12 cellular contexts compared by ENCODE assay signal in the genomic region with DNA sequence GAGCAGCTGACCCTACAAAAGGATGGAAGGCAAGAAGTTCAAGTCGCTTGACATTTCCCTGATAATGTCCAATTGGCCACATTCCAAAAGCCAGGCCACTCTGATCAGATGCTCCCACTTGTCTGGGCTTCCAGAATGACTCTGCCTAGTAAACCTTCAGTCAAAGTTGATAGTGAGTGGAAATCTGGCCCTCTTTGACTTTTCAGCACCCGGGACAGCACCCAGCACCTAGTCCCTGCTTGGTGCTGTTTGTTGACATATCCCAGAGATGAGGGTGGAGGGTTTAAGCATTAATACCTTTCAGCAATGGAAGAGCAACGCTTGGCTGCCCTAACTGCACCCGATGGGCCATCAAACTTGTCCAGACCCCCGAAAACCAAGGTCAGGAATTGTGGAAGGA.
DNase-seq lines count a peak whose midpoint lies in the region; ATAC-seq and TF ChIP-seq lines count a peak whose summit lies in the region.
"Had no signal": no experiment of that assay in that cellular context is flagged by ENCODE, and none has a peak within 500 bp of the region (broad histone marks: within the 10 kb centered on the region; RNA-seq: fewer than 3 reads in every experiment).

No MANE protein-coding gene starts in this region.

- TF ChIP-seq CTCF in WTC11 (IDR thresholded peaks at IDR 0.05) (no peak), hepatocyte (IDR thresholded peaks at IDR 0.05; ENCODE audit: poor library complexity) (no peak), CD14-positive monocyte (IDR thresholded peaks at IDR 0.05) (no peak)

- H3K79me2 ChIP-seq in hepatocyte: no peaks in the 10 kb centered on the region

- H3K27me3 Mint-ChIP-seq in WTC11 (ENCODE audit: low read depth) (peaks cover 2% of the 10 kb centered on the region; the same call in 1 of the 2 replicates), CD14-positive monocyte (ENCODE audit: low read depth in 3 of 3) (peaks cover 1 to 8% (median 3%) of the 10 kb centered on the region in 3 donors)

- no peak overlapping the region for H3K27ac ChIP-seq in hepatocyte
- H3K27ac ChIP-seq: heart left ventricle had no signal

- H3K36me3 ChIP-seq in H7 (replicated peaks; ENCODE audit: control insufficient read depth, insufficient read depth, low read length) (no peaks in the 10 kb centered on the region), hepatocyte (replicated peaks; ENCODE audit: insufficient read depth, low read depth) (no peaks in the 10 kb centered on the region)
- H3K36me3 ChIP-seq: heart left ventricle had no signal

- H3K9me3 Mint-ChIP-seq in WTC11: no peaks in the 10 kb centered on the region
- peaks cover 2% of the 10 kb centered on the region for H3K9me3 Mint-ChIP-seq in stimulated activated effector memory CD8-positive, alpha-beta T cell treated with anti-CD3 and anti-CD28 coated beads, Interleukin-12 subunit alpha, Interleukin-12 subunit beta, amount 100 ng/mL, for 72 hours
- peaks cover 0 to 1% (median 0%) of the 10 kb centered on the region in 7 donors for H3K9me3 Mint-ChIP-seq in CD14-positive monocyte

- no peaks in the 10 kb centered on the region; the same call in 1 of the 2 replicates for H3K27me3 ChIP-seq in H7 (ENCODE audit: control insufficient read depth, insufficient read depth, low read length)
- H3K27me3 ChIP-seq in hepatocyte: no peaks in the 10 kb centered on the region

- intact Hi-C loops in CD14-positive monocyte (cut with micrococcal nuclease): no loop called here

- no peaks in the 10 kb centered on the region for H3K4me1 Mint-ChIP-seq in WTC11
- no peaks in the 10 kb centered on the region for H3K4me1 Mint-ChIP-seq in stimulated activated effector memory CD8-positive, alpha-beta T cell treated with anti-CD3 and anti-CD28 coated beads, Interleukin-12 subunit alpha, Interleukin-12 subunit beta, amount 100 ng/mL, for 72 hours
- H3K4me1 Mint-ChIP-seq in CD14-positive monocyte: no peaks in the 10 kb centered on the region
- H3K4me1 Mint-ChIP-seq: stimulated activated memory B cell treated with anti-CD40 and anti-IgM and Interleukin-4, amounts not matched to agents 10 μg/mL and 1 μg/mL and 100 μg/mL, for 72 hours had no signal

- H3K36me3 Mint-ChIP-seq in WTC11: no peaks in the 10 kb centered on the region
- H3K36me3 Mint-ChIP-seq in stimulated activated effector memory CD8-positive, alpha-beta T cell treated with anti-CD3 and anti-CD28 coated beads, Interleukin-12 subunit alpha, Interleukin-12 subunit beta, amount 100 ng/mL, for 72 hours: no peaks in the 10 kb centered on the region
- H3K36me3 Mint-ChIP-seq in CD14-positive monocyte: no peaks in the 10 kb centered on the region
- H3K36me3 Mint-ChIP-seq: activated naive CD8-positive, alpha-beta T cell; stimulated activated memory B cell treated with anti-CD40 and anti-IgM and Interleukin-4, amounts not matched to agents 10 μg/mL and 1 μg/mL and 100 μg/mL, for 72 hours had no signal

- WGBS in hepatocyte (ENCODE audit: low lambda C conversion rate, missing lambda C conversion rate): 15% methylated on average over 5 of the region's 5 CpGs

- no peak overlapping the region for H2AFZ ChIP-seq in hepatocyte

- H3K4me1 ChIP-seq in hepatocyte (ENCODE audit: insufficient read depth): no peaks in the 10 kb centered on the region
- H3K4me1 ChIP-seq: heart left ventricle had no signal

- H3K4me3 ChIP-seq in H7 (ENCODE audit: insufficient read depth, low read depth, low read length): no peak overlapping the region
- H3K4me3 ChIP-seq in hepatocyte: no peak overlapping the region
- H3K4me3 ChIP-seq: heart left ventricle had no signal

- H3K27ac Mint-ChIP-seq in WTC11 (no peak overlapping the region), CD14-positive monocyte (no peak overlapping the region)
- no peak overlapping the region for H3K27ac Mint-ChIP-seq in stimulated activated effector memory CD8-positive, alpha-beta T cell treated with anti-CD3 and anti-CD28 coated beads, Interleukin-12 subunit alpha, Interleukin-12 subunit beta, amount 100 ng/mL, for 72 hours
- H3K27ac Mint-ChIP-seq: activated naive CD8-positive, alpha-beta T cell; stimulated activated memory B cell treated with anti-CD40 and anti-IgM and Interleukin-4, amounts not matched to agents 10 μg/mL and 1 μg/mL and 100 μg/mL, for 72 hours had no signal

- DNase-seq in AG20443 (ENCODE audit: low spot score): peak; percentile 27
- DNase-seq in H7: peak; percentile 67
- peak; percentile 70 for DNase-seq in WTC11 (ENCODE audit: low spot score)
- peak; percentile 69 for DNase-seq in hepatocyte (ENCODE audit: low spot score)
- DNase-seq in stimulated activated effector memory CD8-positive, alpha-beta T cell treated with anti-CD3 and anti-CD28 coated beads, Interleukin-12 subunit alpha, Interleukin-12 subunit beta, amount 100 ng/mL, for 72 hours (ENCODE audit: low spot score in 2 of 2): no peak
- no peak for DNase-seq in DMS153 treated with DMSO at 0.1 percent for 48 hours (lab: John Stamatoyannopoulos, UW; ENCODE audit: unreplicated experiment)
- DNase-seq in CD14-positive monocyte (ENCODE audit: low spot score): no peak
- DNase-seq: GF-D8 had no signal

- CTCF ChIA-PET in WTC11 (lab: Charles Lee): no interaction called here

- H3K4me3 Mint-ChIP-seq in WTC11 (no peak overlapping the region), CD14-positive monocyte (no peak overlapping the region)
- H3K4me3 Mint-ChIP-seq in stimulated activated effector memory CD8-positive, alpha-beta T cell treated with anti-CD3 and anti-CD28 coated beads, Interleukin-12 subunit alpha, Interleukin-12 subunit beta, amount 100 ng/mL, for 72 hours: no peak overlapping the region
- H3K4me3 Mint-ChIP-seq: activated naive CD8-positive, alpha-beta T cell; stimulated activated memory B cell treated with anti-CD40 and anti-IgM and Interleukin-4, amounts not matched to agents 10 μg/mL and 1 μg/mL and 100 μg/mL, for 72 hours had no signal

- ATAC-seq in WTC11: peak; percentile 53
- no peak for ATAC-seq in HG03097 (IDR thresholded peaks at IDR 0.05; ENCODE audit: low FRiP score, unreplicated experiment)
- ATAC-seq in stimulated activated effector memory CD8-positive, alpha-beta T cell treated with anti-CD3 and anti-CD28 coated beads, Interleukin-12 subunit alpha, Interleukin-12 subunit beta, amount 100 ng/mL, for 72 hours: no peak
- ATAC-seq: heart left ventricle; stimulated activated memory B cell treated with anti-CD40 and anti-IgM and Interleukin-4, amounts not matched to agents 10 μg/mL and 1 μg/mL and 100 μg/mL, for 72 hours had no signal

- no peak overlapping the region for H3K4me2 ChIP-seq in hepatocyte

- H3K9me3 ChIP-seq in hepatocyte (ENCODE audit: low read depth): no peaks in the 10 kb centered on the region
- H3K9me3 ChIP-seq: heart left ventricle had no signal

- no peaks in the 10 kb centered on the region for H3K9me2 ChIP-seq in hepatocyte (replicated peaks; ENCODE audit: insufficient read depth)

- POLR2A ChIA-PET in WTC11 (lab: Charles Lee): no interaction called here

- H4K20me1 ChIP-seq in hepatocyte (ENCODE audit: insufficient read depth, poor library complexity, severe bottlenecking): no peaks in the 10 kb centered on the region

TF ChIP-seq in WTC11, 78 proteins besides CTCF, POLR2A, EP300 and RAD21 (continues in another document):
- no peak for TF ChIP-seq FOXJ3 (CRISPR knock-in tag; IDR thresholded peaks at IDR 0.05; ENCODE audit: borderline replicate concordance)
- TF ChIP-seq ETV6 (CRISPR knock-in tag; IDR thresholded peaks at IDR 0.05): peak; percentile 74
- TF ChIP-seq, protein P1, sequence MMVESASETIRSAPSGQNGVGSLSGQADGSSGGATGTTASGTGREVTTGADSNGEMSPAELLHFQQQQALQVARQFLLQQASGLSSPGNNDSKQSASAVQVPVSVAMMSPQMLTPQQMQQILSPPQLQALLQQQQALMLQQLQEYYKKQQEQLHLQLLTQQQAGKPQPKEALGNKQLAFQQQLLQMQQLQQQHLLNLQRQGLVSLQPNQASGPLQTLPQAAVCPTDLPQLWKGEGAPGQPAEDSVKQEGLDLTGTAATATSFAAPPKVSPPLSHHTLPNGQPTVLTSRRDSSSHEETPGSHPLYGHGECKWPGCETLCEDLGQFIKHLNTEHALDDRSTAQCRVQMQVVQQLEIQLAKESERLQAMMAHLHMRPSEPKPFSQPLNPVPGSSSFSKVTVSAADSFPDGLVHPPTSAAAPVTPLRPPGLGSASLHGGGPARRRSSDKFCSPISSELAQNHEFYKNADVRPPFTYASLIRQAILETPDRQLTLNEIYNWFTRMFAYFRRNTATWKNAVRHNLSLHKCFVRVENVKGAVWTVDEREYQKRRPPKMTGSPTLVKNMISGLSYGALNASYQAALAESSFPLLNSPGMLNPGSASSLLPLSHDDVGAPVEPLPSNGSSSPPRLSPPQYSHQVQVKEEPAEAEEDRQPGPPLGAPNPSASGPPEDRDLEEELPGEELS (CRISPR knock-in tag; IDR thresholded peaks at IDR 0.05): peak; percentile 76
- TF ChIP-seq, protein P2, sequence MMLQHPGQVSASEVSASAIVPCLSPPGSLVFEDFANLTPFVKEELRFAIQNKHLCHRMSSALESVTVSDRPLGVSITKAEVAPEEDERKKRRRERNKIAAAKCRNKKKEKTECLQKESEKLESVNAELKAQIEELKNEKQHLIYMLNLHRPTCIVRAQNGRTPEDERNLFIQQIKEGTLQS (CRISPR knock-in tag; conservative IDR thresholded peaks at IDR 0.05): no peak
- TF ChIP-seq JAZF1 (CRISPR knock-in tag; IDR thresholded peaks at IDR 0.05): no peak
- TF ChIP-seq, protein P3, sequence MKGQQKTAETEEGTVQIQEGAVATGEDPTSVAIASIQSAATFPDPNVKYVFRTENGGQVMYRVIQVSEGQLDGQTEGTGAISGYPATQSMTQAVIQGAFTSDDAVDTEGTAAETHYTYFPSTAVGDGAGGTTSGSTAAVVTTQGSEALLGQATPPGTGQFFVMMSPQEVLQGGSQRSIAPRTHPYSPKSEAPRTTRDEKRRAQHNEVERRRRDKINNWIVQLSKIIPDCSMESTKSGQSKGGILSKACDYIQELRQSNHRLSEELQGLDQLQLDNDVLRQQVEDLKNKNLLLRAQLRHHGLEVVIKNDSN (CRISPR knock-in tag; IDR thresholded peaks at IDR 0.05): 0 out of 2 replicates have a peak, but pooled peaks have one; percentile 38
- TF ChIP-seq TEAD1 (CRISPR knock-in tag; IDR thresholded peaks at IDR 0.05): no peak
- TF ChIP-seq FOXK1 (CRISPR knock-in tag; IDR thresholded peaks at IDR 0.05): peak; percentile 81; the same call in 1 of the 2 replicates
- TF ChIP-seq ZNF416 (CRISPR knock-in tag; IDR thresholded peaks at IDR 0.05): no peak
- no peak for TF ChIP-seq NFYB (CRISPR knock-in tag; conservative IDR thresholded peaks at IDR 0.05; ENCODE audit: low read depth)
- peak; percentile 60; the same call in 1 of the 2 replicates for TF ChIP-seq ZNF232 (CRISPR knock-in tag; IDR thresholded peaks at IDR 0.05)
- TF ChIP-seq JUN (CRISPR knock-in tag; IDR thresholded peaks at IDR 0.05): 0 out of 2 replicates have a peak, but pooled peaks have one; percentile 34
- 0 out of 2 replicates have a peak, but pooled peaks have one; percentile 30 for TF ChIP-seq TCF7 (CRISPR knock-in tag; IDR thresholded peaks at IDR 0.05; ENCODE audit: low read depth)
- TF ChIP-seq SMAD3 (CRISPR knock-in tag; IDR thresholded peaks at IDR 0.05; ENCODE audit: borderline replicate concordance): peak; percentile 59; the same call in 1 of the 2 replicates

Comparison
In these comparisons a context has a peak if more than half of its experiments do, and no peak if none do; other contexts are left out.
1. DNase-seq: peak in AG20443 (single experiment), H7 (single experiment), WTC11 (single experiment) and hepatocyte (single experiment); none in stimulated activated effector memory CD8-positive, alpha-beta T cell treated with anti-CD3 and anti-CD28 coated beads, Interleukin-12 subunit alpha, Interleukin-12 subunit beta, amount 100 ng/mL, for 72 hours (0 of 2), DMS153 treated with DMSO at 0.1 percent for 48 hours (single experiment) and CD14-positive monocyte (single experiment).